ENCODE assay signal across 34 cellular contexts in genomic region chr3:47340866-47341265, GRCh38.
"Had no signal": no experiment of that assay in that cellular context is flagged by ENCODE, and none has a peak within 500 bp of the region (broad histone marks: within the 10 kb centered on the region; RNA-seq: fewer than 3 reads in every experiment).

No MANE protein-coding gene starts in this region.

- H3K27ac ChIP-seq: KMS-11 had no signal

- H3K9ac ChIP-seq: KMS-11 had no signal

- H3K9me3 ChIP-seq: MG63 had no signal

- DNase-seq: Karpas-422, Kasumi-1, KG1, MG63, MM.1S, NCI-H1048, NCI-H1092, NCI-H1092 treated with DMSO at 0.1 percent for 48 hours, NCI-H1105, NCI-H1105 treated with DMSO at 0.1 percent for 48 hours, NCI-H1417, NCI-H1417 treated with DMSO at 0.1 percent for 48 hours, NCI-H1436, NCI-H1436 treated with DMSO at 0.1 percent for 48 hours, NCI-H146, NCI-H1694, NCI-H1694 treated with DMSO at 0.1 percent for 48 hours, NCI-H187, NCI-H187 treated with DMSO at 0.1 percent for 48 hours, NCI-H1930, NCI-H2029, NCI-H2029 treated with DMSO at 0.1 percent for 48 hours, NCI-H2081, NCI-H2081 treated with DMSO at 0.1 percent for 48 hours, NCI-H2107, NCI-H2171, NCI-H2171 treated with DMSO at 0.1 percent for 48 hours, NCI-H2227 treated with DMSO at 0.1 percent for 48 hours, NCI-H226, NCI-H345, NCI-H446, NCI-H446 treated with DMSO at 0.1 percent for 48 hours, NCI-H510A had no signal

- H3K27me3 ChIP-seq: MG63 had no signal

- H3K4me3 ChIP-seq: MG63 had no signal

- H3K4me2 ChIP-seq: KMS-11 had no signal
